In the genomic region with DNA sequence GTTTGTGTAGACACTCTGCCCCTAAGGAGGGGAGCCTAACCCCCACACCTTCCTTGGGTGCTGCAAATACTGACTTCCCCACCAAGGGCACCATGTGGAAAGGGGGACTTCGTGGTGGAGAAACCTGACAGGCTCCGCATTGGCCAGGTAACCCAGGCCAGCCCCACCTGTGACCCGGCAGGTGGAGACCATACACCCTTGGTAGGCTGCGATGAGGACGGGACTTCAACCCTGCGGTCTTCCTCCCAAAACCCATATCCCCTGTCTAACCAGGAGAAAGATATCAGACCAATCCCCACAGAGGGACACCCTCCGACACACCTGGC, we compare ENCODE assay signal across 19 cellular contexts. TPM values are rescaled to one million over a fixed set of nuclear protein-coding genes. Genes with fewer than 3 reads are reported as not detected.
A peak's percentile ranks its signal among the peaks of the same experiment; 100 is the strongest.
DNase-seq lines count a peak whose midpoint lies in the region; ATAC-seq and TF ChIP-seq lines count a peak whose summit lies in the region.
"Had no signal": no experiment of that assay in that cellular context is flagged by ENCODE, and none has a peak within 500 bp of the region (broad histone marks: within the 10 kb centered on the region; RNA-seq: fewer than 3 reads in every experiment).

No MANE protein-coding gene starts in this region.

- H3K27me3 ChIP-seq in HCT116 (ENCODE audit: insufficient read depth, low read length) (no peaks in the 10 kb centered on the region), lung (ENCODE audit: control insufficient read depth, insufficient read depth) (no peaks in the 10 kb centered on the region), subcutaneous abdominal adipose tissue (ENCODE audit: control insufficient read depth in 5 of 5, insufficient read depth in 4 of 5, low read length in 5 of 5) (no peaks in the 10 kb centered on the region)
- H3K27me3 ChIP-seq: hepatocyte, neural progenitor cell had no signal

- WGBS in lung, 2 donors, result 79 to 89% methylated on average over 7 of the region's 7 CpGs

- no TSS peak for BruUV-seq in HCT116 (replicated peaks; lab: Mats Ljungman, UMichigan)

- H3K9ac ChIP-seq in HCT116 (ENCODE audit: low read length) (peak overlapping the region; percentile 56), SK-N-MC (ENCODE audit: insufficient read length) (no peak overlapping the region), subcutaneous abdominal adipose tissue (ENCODE audit: low read length in 5 of 5) (no peak overlapping the region)
- H3K9ac ChIP-seq: neural progenitor cell had no signal

- peak overlapping the region; percentile 66 for H3K4me2 ChIP-seq in HCT116 (ENCODE audit: low read length)
- H3K4me2 ChIP-seq: hepatocyte, neural progenitor cell had no signal

- POLR2A ChIA-PET in HCT116 (lab: Charles Lee), result no interaction called here

- H3K36me3 ChIP-seq in HCT116 (ENCODE audit: control insufficient read depth in 1 of 2, insufficient read depth in 2 of 2, low read length in 2 of 2) (no peaks in the 10 kb centered on the region), SK-N-MC (ENCODE audit: insufficient read depth, low read length) (no peaks in the 10 kb centered on the region), lung (ENCODE audit: control insufficient read depth in 2 of 2, insufficient read depth in 2 of 2, low read length in 2 of 2) (no peaks in the 10 kb centered on the region), subcutaneous abdominal adipose tissue (ENCODE audit: control insufficient read depth in 5 of 5, insufficient read depth in 5 of 5, low read length in 5 of 5) (no peaks in the 10 kb centered on the region)
- H3K36me3 ChIP-seq: neural progenitor cell had no signal

- no peaks in the 10 kb centered on the region for H3K9me2 ChIP-seq in HCT116 (ENCODE audit: insufficient read depth)

- no peak for TF ChIP-seq POLR2A in HCT116 (IDR thresholded peaks at IDR 0.05; ENCODE audit: borderline replicate concordance, extremely low read depth, insufficient read depth, insufficient read length)

- H4K20me1 ChIP-seq in HCT116 (ENCODE audit: insufficient read depth), result no peaks in the 10 kb centered on the region

- RAD21 ChIA-PET in HCT116 (lab: Charles Lee; ENCODE audit: low non-redundant PET in 1 of 2, low total read pairs in 2 of 2, uncharacterized antibody in 2 of 2, unreplicated experiment in 2 of 2), result no interaction called here

- intact Hi-C loops in HCT116 (cut with micrococcal nuclease), result no loop called here

- H3K4me1 ChIP-seq in HCT116 (ENCODE audit: control insufficient read depth in 1 of 2, insufficient read depth in 2 of 2, low read length in 2 of 2) (peaks cover 33 to 51% of the 10 kb centered on the region in 2 experiments), lung (ENCODE audit: control insufficient read depth in 2 of 2, insufficient read depth in 2 of 2, low read length in 2 of 2) (peaks cover 3 to 17% of the 10 kb centered on the region in 2 donors), subcutaneous abdominal adipose tissue (ENCODE audit: control insufficient read depth in 5 of 5, insufficient read depth in 5 of 5, low read length in 5 of 5) (peaks cover 0 to 35% (median 19%) of the 10 kb centered on the region in 5 donors)

- CTCF ChIA-PET in HCT116 (lab: Charles Lee), result no interaction called here

- H3K9me3 ChIP-seq in HCT116 (ENCODE audit: control insufficient read depth in 1 of 2, insufficient read depth in 1 of 2, low read depth in 1 of 2, low read length in 2 of 2) (no peaks in the 10 kb centered on the region), SK-N-MC (ENCODE audit: low read depth, low read length) (no peaks in the 10 kb centered on the region; the same call in 1 of the 2 replicates), lung (ENCODE audit: control insufficient read depth in 2 of 2, insufficient read depth in 1 of 2, low read length in 1 of 2) (no peaks in the 10 kb centered on the region), subcutaneous abdominal adipose tissue (ENCODE audit: control insufficient read depth in 5 of 5, low read length in 5 of 5) (no peaks in the 10 kb centered on the region)

- H3K4me3 ChIP-seq in HCT116 (replicated peaks in 1 of 2; ENCODE audit: low read depth in 1 of 2, low read length in 2 of 2) (peak overlapping the region; percentile 1 to 29; a peak in 2 of 4 replicates), SK-N-MC (no peak overlapping the region), lung (no peak overlapping the region), subcutaneous abdominal adipose tissue (ENCODE audit: low read depth in 1 of 5, low read length in 5 of 5) (no peak overlapping the region)
- H3K4me3 ChIP-seq: hepatocyte, neural progenitor cell had no signal

- TF ChIP-seq CTCF in HCT116 (IDR thresholded peaks at IDR 0.05 in 2 of 3, conservative IDR thresholded peaks at IDR 0.05 in 1 of 3; ENCODE audit: borderline replicate concordance in 1 of 3, insufficient read depth in 1 of 3, low read depth in 2 of 3, low read length in 2 of 3), result no peak
- no peak for TF ChIP-seq CTCF in lung (IDR thresholded peaks at IDR 0.05; ENCODE audit: control extremely low read depth, extremely low read depth)

- TF ChIP-seq RAD21 in HCT116 (IDR thresholded peaks at IDR 0.05; ENCODE audit: low read depth), result no peak

- H2AFZ ChIP-seq in HCT116 (ENCODE audit: low read depth, low read length, poor library complexity, severe bottlenecking), result no peak overlapping the region
- H2AFZ ChIP-seq: hepatocyte, neural progenitor cell had no signal

- DNase-seq in HCT116 (ENCODE audit: low read depth, low spot score) (no peak), SK-N-MC (ENCODE audit: low read depth, low spot score) (no peak), lung (ENCODE audit: low spot score) (no peak)
- no peak for DNase-seq in stimulated activated CD4-positive, alpha-beta T cell treated with anti-CD3 and anti-CD28 coated beads, Interleukin-12 subunit alpha, Interleukin-12 subunit beta, amount 100 ng/mL, for 4 hours
- DNase-seq: activated CD4-positive, CD25-positive, alpha-beta regulatory T cell treated with anti-CD3 and anti-CD28 coated beads, Interleukin-2, amount 50 U/mL, for 72 hours; activated T-cell treated with anti-CD3 and anti-CD28 coated beads, Interleukin-2, amount 50 U/mL, for 1 hour; CD4-positive, alpha-beta memory T cell; NCI-H1092 treated with DMSO at 0.1 percent for 48 hours; stimulated activated CD4-positive, alpha-beta T cell treated with anti-CD3 and anti-CD28 coated beads, Interleukin-15, amount 100 ng/mL, for 24 hours; T-cell; trophoblast cell had no signal

- H3K27ac ChIP-seq in HCT116 (ENCODE audit: low read depth, low read length) (peak overlapping the region; percentile 80), SK-N-MC (peak overlapping the region; percentile 2; the same call in 1 of the 2 replicates), lung (ENCODE audit: low read depth in 1 of 2, low read length in 1 of 2) (peak overlapping the region; percentile 43 to 59), subcutaneous abdominal adipose tissue (ENCODE audit: low read depth, low read length) (peak overlapping the region; percentile 21)
- H3K27ac ChIP-seq: neural progenitor cell had no signal

- ATAC-seq in HCT116, result no peak
- no peak for ATAC-seq in lung (ENCODE audit: insufficient read depth, low FRiP score)
- no peak for ATAC-seq in GM18867 (IDR thresholded peaks at IDR 0.05; ENCODE audit: unreplicated experiment)
- ATAC-seq in HG03196 (IDR thresholded peaks at IDR 0.05; ENCODE audit: unreplicated experiment), result no peak
- no peak for ATAC-seq in HG03342 (IDR thresholded peaks at IDR 0.05; ENCODE audit: unreplicated experiment)
- ATAC-seq: T-cell had no signal

- H3K79me2 ChIP-seq in HCT116 (ENCODE audit: insufficient read depth, low read length), result peaks cover 3% of the 10 kb centered on the region; the same call in 1 of the 2 replicates
- H3K79me2 ChIP-seq: hepatocyte had no signal

TF ChIP-seq in HCT116, 20 proteins besides CTCF, POLR2A, EP300 and RAD21:
- TF ChIP-seq, protein P1, sequence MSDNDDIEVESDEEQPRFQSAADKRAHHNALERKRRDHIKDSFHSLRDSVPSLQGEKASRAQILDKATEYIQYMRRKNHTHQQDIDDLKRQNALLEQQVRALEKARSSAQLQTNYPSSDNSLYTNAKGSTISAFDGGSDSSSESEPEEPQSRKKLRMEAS (IDR thresholded peaks at IDR 0.05), result no peak

RNA-seq across cellular contexts. Expression of a gene that starts 15.1 kb away (rescaled TPM):
- total RNA-seq in HCT116 (2021; ENCODE audit: unreplicated experiment) (176 TPM), lung (100 to 1,000 TPM in 1 of 2 donors, 10 to 100 TPM in 1; 72.7 to 160 TPM)
- 184 and 197 TPM in 2 replicates for polyA plus RNA-seq in HCT116 (2012)
- polyA plus RNA-seq in lung, result 100 to 1,000 TPM; 110 to 137 TPM

RNA-seq across cellular contexts. Expression of a gene that starts 28.8 kb away (rescaled TPM):
- total RNA-seq in HCT116 (2021; ENCODE audit: unreplicated experiment), result 0.61 TPM
- polyA plus RNA-seq in HCT116 (2012), result 0.08 and 0.39 TPM in 2 replicates
- total RNA-seq in lung, result 1 to 10 TPM; 2.3 to 7.0 TPM
- polyA plus RNA-seq in lung, result 10 to 100 TPM in 1 of 2 donors, 1 to 10 TPM in 1; 5.3 to 10.7 TPM
- total RNA-seq: chondrocyte, epithelial cell of proximal tubule had no signal

RNA-seq across cellular contexts. Expression of a gene that starts 45.0 kb away (rescaled TPM):
- total RNA-seq in HCT116 (2021; ENCODE audit: unreplicated experiment) (6.8 TPM), lung (10 to 100 TPM; 14.7 to 38.0 TPM)
- polyA plus RNA-seq in HCT116 (2012), result 6.8 and 8.8 TPM in 2 replicates
- polyA plus RNA-seq in lung, result 10 to 100 TPM; 12.5 to 68.6 TPM

RNA-seq across cellular contexts. Expression of a gene that starts 59.7 kb away (rescaled TPM):
- total RNA-seq in HCT116 (2021; ENCODE audit: unreplicated experiment) (445 TPM), lung (100 to 1,000 TPM in 1 of 2 donors, 10 to 100 TPM in 1; 31.0 to 154 TPM)
- polyA plus RNA-seq in HCT116 (2012), result 422 and 492 TPM in 2 replicates
- polyA plus RNA-seq in lung, result 100 to 1,000 TPM in 1 of 2 donors, 10 to 100 TPM in 1; 33.2 to 309 TPM

Comparison
In these comparisons a context has a peak if more than half of its experiments do, and no peak if none do; other contexts are left out.
1. H3K27ac ChIP-seq: peak in every context shown above with its lines; median percentile 80 in HCT116; 51 in lung; 21 in subcutaneous abdominal adipose tissue; 2 in SK-N-MC.
2. H3K4me3 ChIP-seq: peak in HCT116 (2 of 2); none in SK-N-MC (single experiment), lung (single experiment) and subcutaneous abdominal adipose tissue (0 of 5).